ENCODE assay signal across 8 cellular contexts in the genomic region with DNA sequence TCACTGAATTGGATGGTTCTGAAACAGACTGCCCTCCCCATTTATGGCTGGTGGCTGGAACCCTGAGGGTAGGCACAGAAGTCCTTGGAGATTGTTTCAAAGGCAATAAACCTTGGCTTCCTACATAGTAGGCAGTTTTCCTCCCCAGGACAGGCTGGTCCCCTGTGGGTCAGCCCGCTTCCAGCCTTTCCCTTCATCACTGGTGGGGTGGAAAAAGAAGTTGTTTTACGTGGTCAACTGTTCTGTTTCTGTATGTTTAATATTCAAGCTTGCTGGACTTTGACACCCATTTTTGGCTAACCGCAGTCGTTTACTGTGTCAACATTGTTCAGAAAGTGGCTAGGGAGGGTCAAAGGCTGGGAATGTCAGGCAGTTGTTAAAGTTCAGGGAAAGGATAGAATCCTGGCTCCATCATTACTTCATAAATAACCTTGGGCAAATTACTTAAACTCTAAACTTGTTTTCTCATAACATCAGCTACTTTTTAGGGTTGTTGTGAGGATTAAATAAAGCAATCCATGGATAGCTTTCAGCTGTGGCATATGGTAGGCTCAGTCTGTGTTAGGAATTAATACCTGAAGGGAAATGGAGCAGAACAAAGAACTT. TPM values are rescaled to one million over a fixed set of nuclear protein-coding genes. Genes with fewer than 3 reads are reported as not detected.
DNase-seq lines count a peak whose midpoint lies in the region; ATAC-seq, FAIRE-seq and TF ChIP-seq lines count a peak whose summit lies in the region.

No MANE protein-coding gene starts in this region.

- no peaks in the 10 kb centered on the region for H3K9me3 Mint-ChIP-seq in activated CD8-positive, alpha-beta memory T cell treated with anti-CD3 and anti-CD28 coated beads, Interleukin-2, amount 10 ng/mL, durations not matched to agents 7 days and 5 days (ENCODE audit: low read depth)
- H3K9me3 Mint-ChIP-seq in activated CD4-positive, alpha-beta memory T cell treated with anti-CD3 and anti-CD28 coated beads for 36 hours: no peaks in the 10 kb centered on the region

- WGBS in suprapubic skin: 71% methylated on average over 4 of the region's 4 CpGs

- H3K4me3 ChIP-seq in suprapubic skin: peak overlapping the region; percentile 99

- peaks cover 30% of the 10 kb centered on the region for H3K4me1 ChIP-seq in suprapubic skin

- CTCF ChIA-PET in activated CD8-positive, alpha-beta memory T cell treated with anti-CD3 and anti-CD28 coated beads, Interleukin-2, amount 10 ng/mL, durations not matched to agents 7 days and 5 days (lab: Charles Lee): interaction anchor here (4.0 kb wide), 1 partner anchor 11 kb away, joined by 19 read pairs; no protein-coding TSS in a partner anchor
- CTCF ChIA-PET in activated CD4-positive, alpha-beta memory T cell treated with anti-CD3 and anti-CD28 coated beads for 36 hours (lab: Charles Lee): interaction anchor here (0.7 to 4.6 kb wide), 4 partner anchors 82 to 432 kb away, joined by 3 to 63 read pairs (median 4); partner anchors contain the start of genes DNAAF2, NEMF and POLE2

- ATAC-seq in activated CD8-positive, alpha-beta memory T cell treated with anti-CD3 and anti-CD28 coated beads, Interleukin-2, amount 10 ng/mL, durations not matched to agents 7 days and 5 days: no peak
- ATAC-seq in HG03139 (IDR thresholded peaks at IDR 0.05; ENCODE audit: unreplicated experiment): no peak

- peak overlapping the region; percentile 38 for H3K4me3 Mint-ChIP-seq in activated CD8-positive, alpha-beta memory T cell treated with anti-CD3 and anti-CD28 coated beads, Interleukin-2, amount 10 ng/mL, durations not matched to agents 7 days and 5 days
- H3K4me3 Mint-ChIP-seq in activated CD4-positive, alpha-beta memory T cell treated with anti-CD3 and anti-CD28 coated beads for 36 hours: peak overlapping the region; percentile 26

- H3K4me1 Mint-ChIP-seq in activated CD8-positive, alpha-beta memory T cell treated with anti-CD3 and anti-CD28 coated beads, Interleukin-2, amount 10 ng/mL, durations not matched to agents 7 days and 5 days: peaks cover 32% of the 10 kb centered on the region
- peaks cover 35% of the 10 kb centered on the region for H3K4me1 Mint-ChIP-seq in activated CD4-positive, alpha-beta memory T cell treated with anti-CD3 and anti-CD28 coated beads for 36 hours (ENCODE audit: low read depth)

- no peak for TF ChIP-seq EP300 in suprapubic skin (IDR thresholded peaks at IDR 0.05)

- H3K27me3 Mint-ChIP-seq in activated CD8-positive, alpha-beta memory T cell treated with anti-CD3 and anti-CD28 coated beads, Interleukin-2, amount 10 ng/mL, durations not matched to agents 7 days and 5 days: no peaks in the 10 kb centered on the region
- no peaks in the 10 kb centered on the region for H3K27me3 Mint-ChIP-seq in activated CD4-positive, alpha-beta memory T cell treated with anti-CD3 and anti-CD28 coated beads for 36 hours

- no peak for TF ChIP-seq POLR2A in suprapubic skin (IDR thresholded peaks at IDR 0.05)

- H3K9me3 ChIP-seq in suprapubic skin: no peaks in the 10 kb centered on the region

- TF ChIP-seq CTCF in suprapubic skin (IDR thresholded peaks at IDR 0.05): no peak

- no peak overlapping the region for H3K27ac Mint-ChIP-seq in activated CD8-positive, alpha-beta memory T cell treated with anti-CD3 and anti-CD28 coated beads, Interleukin-2, amount 10 ng/mL, durations not matched to agents 7 days and 5 days
- peak overlapping the region; percentile 63 for H3K27ac Mint-ChIP-seq in activated CD4-positive, alpha-beta memory T cell treated with anti-CD3 and anti-CD28 coated beads for 36 hours

- no peak for DNase-seq in activated CD8-positive, alpha-beta memory T cell treated with anti-CD3 and anti-CD28 coated beads, Interleukin-2, amount 10 ng/mL, durations not matched to agents 7 days and 5 days
- DNase-seq in activated CD8-positive, alpha-beta memory T cell treated with anti-CD3 and anti-CD28 coated beads, Interleukin-2, amount 50 U/mL, for 4 hours: no peak
- no peak for DNase-seq in activated CD4-positive, alpha-beta memory T cell treated with anti-CD3 and anti-CD28 coated beads for 36 hours
- DNase-seq in suprapubic skin (ENCODE audit: low spot score in 2 of 2) (no peak), NCI-H146 (lab: John Stamatoyannopoulos, UW) (no peak)
- DNase-seq in activated effector memory CD4-positive, alpha-beta T cell treated with Interleukin-2 at 50 U/mL for 16 hours: no peak

- H3K27me3 ChIP-seq in suprapubic skin: no peaks in the 10 kb centered on the region

- H3K36me3 ChIP-seq in suprapubic skin: peaks cover 28% of the 10 kb centered on the region

- H3K27ac ChIP-seq in suprapubic skin: peak overlapping the region; percentile 17

- intact Hi-C loops in activated CD4-positive, alpha-beta memory T cell treated with anti-CD3 and anti-CD28 coated beads for 36 hours (cut with micrococcal nuclease): no loop called here

- FAIRE-seq in islet of Langerhans (lab: Jason Lieb, UNC): peak; percentile 74

- POLR2A ChIA-PET in activated CD4-positive, alpha-beta memory T cell treated with anti-CD3 and anti-CD28 coated beads for 36 hours (lab: Charles Lee): interaction anchor here (3.4 kb wide), 1 partner anchor 83 kb away, joined by 16 read pairs; the partner anchor contains the start of gene NEMF

- peaks cover 9% of the 10 kb centered on the region for H3K36me3 Mint-ChIP-seq in activated CD8-positive, alpha-beta memory T cell treated with anti-CD3 and anti-CD28 coated beads, Interleukin-2, amount 10 ng/mL, durations not matched to agents 7 days and 5 days
- peaks cover 9% of the 10 kb centered on the region for H3K36me3 Mint-ChIP-seq in activated CD4-positive, alpha-beta memory T cell treated with anti-CD3 and anti-CD28 coated beads for 36 hours

RNA-seq across cellular contexts. Expression of gene KLHDC2, which starts 2.4 kb away (rescaled TPM):
- 10 to 100 TPM; 25.3 to 32.3 TPM for total RNA-seq in activated CD8-positive, alpha-beta memory T cell treated with anti-CD3 and anti-CD28 coated beads, Interleukin-2, amount 10 ng/mL, durations not matched to agents 7 days and 5 days
- 10 to 100 TPM; 27.8 to 28.2 TPM for total RNA-seq in activated CD4-positive, alpha-beta memory T cell treated with anti-CD3 and anti-CD28 coated beads for 36 hours
- 10 to 100 TPM; 43.5 to 93.1 (median 65.3) TPM for total RNA-seq in suprapubic skin
